1 cellular context compared by ENCODE assay signal in genomic region chr17:38729886-38730525, GRCh38.
TF ChIP-seq lines count a peak whose summit lies in the region.

Gene CISD3 (plus strand): TSS chr17:38730341. CDS start chr17:38730359, 18 bp downstream.

TF ChIP-seq in HepG2, 621 proteins besides CTCF, POLR2A, EP300 and RAD21 (continued from another document and continues in another):
- TF ChIP-seq, protein P1, sequence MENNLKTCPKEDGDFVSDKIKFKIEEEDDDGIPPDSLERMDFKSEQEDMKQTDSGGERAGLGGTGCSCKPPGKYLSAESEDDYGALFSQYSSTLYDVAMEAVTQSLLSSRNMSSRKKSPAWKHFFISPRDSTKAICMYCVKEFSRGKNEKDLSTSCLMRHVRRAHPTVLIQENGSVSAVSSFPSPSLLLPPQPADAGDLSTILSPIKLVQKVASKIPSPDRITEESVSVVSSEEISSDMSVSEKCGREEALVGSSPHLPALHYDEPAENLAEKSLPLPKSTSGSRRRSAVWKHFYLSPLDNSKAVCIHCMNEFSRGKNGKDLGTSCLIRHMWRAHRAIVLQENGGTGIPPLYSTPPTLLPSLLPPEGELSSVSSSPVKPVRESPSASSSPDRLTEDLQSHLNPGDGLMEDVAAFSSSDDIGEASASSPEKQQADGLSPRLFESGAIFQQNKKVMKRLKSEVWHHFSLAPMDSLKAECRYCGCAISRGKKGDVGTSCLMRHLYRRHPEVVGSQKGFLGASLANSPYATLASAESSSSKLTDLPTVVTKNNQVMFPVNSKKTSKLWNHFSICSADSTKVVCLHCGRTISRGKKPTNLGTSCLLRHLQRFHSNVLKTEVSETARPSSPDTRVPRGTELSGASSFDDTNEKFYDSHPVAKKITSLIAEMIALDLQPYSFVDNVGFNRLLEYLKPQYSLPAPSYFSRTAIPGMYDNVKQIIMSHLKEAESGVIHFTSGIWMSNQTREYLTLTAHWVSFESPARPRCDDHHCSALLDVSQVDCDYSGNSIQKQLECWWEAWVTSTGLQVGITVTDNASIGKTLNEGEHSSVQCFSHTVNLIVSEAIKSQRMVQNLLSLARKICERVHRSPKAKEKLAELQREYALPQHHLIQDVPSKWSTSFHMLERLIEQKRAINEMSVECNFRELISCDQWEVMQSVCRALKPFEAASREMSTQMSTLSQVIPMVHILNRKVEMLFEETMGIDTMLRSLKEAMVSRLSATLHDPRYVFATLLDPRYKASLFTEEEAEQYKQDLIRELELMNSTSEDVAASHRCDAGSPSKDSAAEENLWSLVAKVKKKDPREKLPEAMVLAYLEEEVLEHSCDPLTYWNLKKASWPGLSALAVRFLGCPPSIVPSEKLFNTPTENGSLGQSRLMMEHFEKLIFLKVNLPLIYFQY (CRISPR knock-in tag; IDR thresholded peaks at IDR 0.05; ENCODE audit: borderline replicate concordance): peak; percentile 38
- TF ChIP-seq, protein P2, sequence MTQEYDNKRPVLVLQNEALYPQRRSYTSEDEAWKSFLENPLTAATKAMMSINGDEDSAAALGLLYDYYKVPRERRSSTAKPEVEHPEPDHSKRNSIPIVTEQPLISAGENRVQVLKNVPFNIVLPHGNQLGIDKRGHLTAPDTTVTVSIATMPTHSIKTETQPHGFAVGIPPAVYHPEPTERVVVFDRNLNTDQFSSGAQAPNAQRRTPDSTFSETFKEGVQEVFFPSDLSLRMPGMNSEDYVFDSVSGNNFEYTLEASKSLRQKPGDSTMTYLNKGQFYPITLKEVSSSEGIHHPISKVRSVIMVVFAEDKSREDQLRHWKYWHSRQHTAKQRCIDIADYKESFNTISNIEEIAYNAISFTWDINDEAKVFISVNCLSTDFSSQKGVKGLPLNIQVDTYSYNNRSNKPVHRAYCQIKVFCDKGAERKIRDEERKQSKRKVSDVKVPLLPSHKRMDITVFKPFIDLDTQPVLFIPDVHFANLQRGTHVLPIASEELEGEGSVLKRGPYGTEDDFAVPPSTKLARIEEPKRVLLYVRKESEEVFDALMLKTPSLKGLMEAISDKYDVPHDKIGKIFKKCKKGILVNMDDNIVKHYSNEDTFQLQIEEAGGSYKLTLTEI (CRISPR knock-in tag; conservative IDR thresholded peaks at IDR 0.05): no peak
- TF ChIP-seq, protein P3, sequence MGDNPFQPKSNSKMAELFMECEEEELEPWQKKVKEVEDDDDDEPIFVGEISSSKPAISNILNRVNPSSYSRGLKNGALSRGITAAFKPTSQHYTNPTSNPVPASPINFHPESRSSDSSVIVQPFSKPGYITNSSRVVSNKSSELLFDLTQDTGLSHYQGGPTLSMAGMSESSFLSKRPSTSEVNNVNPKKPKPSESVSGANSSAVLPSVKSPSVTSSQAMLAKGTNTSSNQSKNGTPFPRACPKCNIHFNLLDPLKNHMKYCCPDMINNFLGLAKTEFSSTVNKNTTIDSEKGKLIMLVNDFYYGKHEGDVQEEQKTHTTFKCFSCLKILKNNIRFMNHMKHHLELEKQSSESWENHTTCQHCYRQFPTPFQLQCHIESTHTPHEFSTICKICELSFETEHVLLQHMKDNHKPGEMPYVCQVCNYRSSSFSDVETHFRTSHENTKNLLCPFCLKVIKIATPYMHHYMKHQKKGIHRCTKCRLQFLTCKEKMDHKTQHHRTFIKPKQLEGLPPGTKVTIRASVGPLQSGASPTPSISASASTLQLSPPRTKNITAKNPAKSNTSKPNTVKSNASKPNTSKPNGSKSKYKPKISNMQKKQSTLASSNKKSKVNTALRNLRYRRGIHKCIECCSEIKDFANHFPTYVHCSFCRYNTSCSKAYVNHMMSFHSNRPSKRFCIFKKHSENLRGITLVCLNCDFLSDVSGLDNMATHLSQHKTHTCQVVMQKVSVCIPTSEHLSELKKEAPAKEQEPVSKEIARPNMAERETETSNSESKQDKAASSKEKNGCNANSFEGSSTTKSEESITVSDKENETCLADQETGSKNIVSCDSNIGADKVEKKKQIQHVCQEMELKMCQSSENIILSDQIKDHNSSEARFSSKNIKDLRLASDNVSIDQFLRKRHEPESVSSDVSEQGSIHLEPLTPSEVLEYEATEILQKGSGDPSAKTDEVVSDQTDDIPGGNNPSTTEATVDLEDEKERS (CRISPR knock-in tag; IDR thresholded peaks at IDR 0.05): 0 out of 2 replicates have a peak, but pooled peaks have one; percentile 4
- TF ChIP-seq DPF2 (CRISPR knock-in tag; IDR thresholded peaks at IDR 0.05; ENCODE audit: borderline replicate concordance, low read depth) (no peak), MTA3 (CRISPR knock-in tag; IDR thresholded peaks at IDR 0.05) (no peak), ATF2 (CRISPR knock-in tag; IDR thresholded peaks at IDR 0.05) (no peak; the same call in 1 of the 2 replicates), HNRNPH1 (optimal IDR thresholded peaks at IDR 0.05; ENCODE audit: low read depth, low read length) (peak; percentile 58), ZNF484 (CRISPR knock-in tag; IDR thresholded peaks at IDR 0.05; ENCODE audit: borderline replicate concordance, low read depth) (no peak), NFATC3 (CRISPR knock-in tag; IDR thresholded peaks at IDR 0.05) (no peak), ZKSCAN5 (CRISPR knock-in tag; IDR thresholded peaks at IDR 0.05) (no peak), ZNF225 (CRISPR knock-in tag; IDR thresholded peaks at IDR 0.05) (no peak), ZNF720 (CRISPR knock-in tag; IDR thresholded peaks at IDR 0.05) (no peak), ZNF10 (CRISPR knock-in tag; IDR thresholded peaks at IDR 0.05; ENCODE audit: borderline replicate concordance, low read depth) (no peak), ZFY (CRISPR knock-in tag; IDR thresholded peaks at IDR 0.05) (peak; percentile 89), CEBPZ (IDR thresholded peaks at IDR 0.05; ENCODE audit: low read length) (no peak), SYNCRIP (IDR thresholded peaks at IDR 0.05; ENCODE audit: insufficient read depth, low read depth, low read length) (no peak), GATAD2A (CRISPR knock-in tag; IDR thresholded peaks at IDR 0.05) (0 out of 2 replicates have a peak, but pooled peaks have one; percentile 11), ZNF777 (CRISPR knock-in tag; IDR thresholded peaks at IDR 0.05) (peak; percentile 73), ZNF276 (CRISPR knock-in tag; IDR thresholded peaks at IDR 0.05; ENCODE audit: low read depth) (no peak), ZSCAN5A (CRISPR knock-in tag; IDR thresholded peaks at IDR 0.05; ENCODE audit: borderline replicate concordance) (no peak), ATF5 (CRISPR knock-in tag; IDR thresholded peaks at IDR 0.05; ENCODE audit: low read depth) (no peak), ZNF30 (CRISPR knock-in tag; IDR thresholded peaks at IDR 0.05) (no peak), XRCC5 (optimal IDR thresholded peaks at IDR 0.05; ENCODE audit: low read length) (peak; percentile 91), RBAK (CRISPR knock-in tag; IDR thresholded peaks at IDR 0.05) (no peak)
- TF ChIP-seq, protein P4, sequence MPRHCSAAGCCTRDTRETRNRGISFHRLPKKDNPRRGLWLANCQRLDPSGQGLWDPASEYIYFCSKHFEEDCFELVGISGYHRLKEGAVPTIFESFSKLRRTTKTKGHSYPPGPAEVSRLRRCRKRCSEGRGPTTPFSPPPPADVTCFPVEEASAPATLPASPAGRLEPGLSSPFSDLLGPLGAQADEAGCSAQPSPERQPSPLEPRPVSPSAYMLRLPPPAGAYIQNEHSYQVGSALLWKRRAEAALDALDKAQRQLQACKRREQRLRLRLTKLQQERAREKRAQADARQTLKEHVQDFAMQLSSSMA (CRISPR knock-in tag; IDR thresholded peaks at IDR 0.05): peak; percentile 65; the same call in 1 of the 2 replicates
- TF ChIP-seq, protein P5, sequence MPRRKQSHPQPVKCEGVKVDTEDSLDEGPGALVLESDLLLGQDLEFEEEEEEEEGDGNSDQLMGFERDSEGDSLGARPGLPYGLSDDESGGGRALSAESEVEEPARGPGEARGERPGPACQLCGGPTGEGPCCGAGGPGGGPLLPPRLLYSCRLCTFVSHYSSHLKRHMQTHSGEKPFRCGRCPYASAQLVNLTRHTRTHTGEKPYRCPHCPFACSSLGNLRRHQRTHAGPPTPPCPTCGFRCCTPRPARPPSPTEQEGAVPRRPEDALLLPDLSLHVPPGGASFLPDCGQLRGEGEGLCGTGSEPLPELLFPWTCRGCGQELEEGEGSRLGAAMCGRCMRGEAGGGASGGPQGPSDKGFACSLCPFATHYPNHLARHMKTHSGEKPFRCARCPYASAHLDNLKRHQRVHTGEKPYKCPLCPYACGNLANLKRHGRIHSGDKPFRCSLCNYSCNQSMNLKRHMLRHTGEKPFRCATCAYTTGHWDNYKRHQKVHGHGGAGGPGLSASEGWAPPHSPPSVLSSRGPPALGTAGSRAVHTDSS (CRISPR knock-in tag; conservative IDR thresholded peaks at IDR 0.05): no peak
